In genomic region chr16:58121132-58121531, GRCh38 we compare ENCODE assay signal across 1 cellular context.
TF ChIP-seq lines count a peak whose summit lies in the region.

No MANE protein-coding gene starts in this region.

TF ChIP-seq in IMR-90, 13 proteins besides CTCF, POLR2A, EP300 and RAD21:
- TF ChIP-seq USF2 (IDR thresholded peaks at IDR 0.05; ENCODE audit: low read depth, low read length): no peak
- TF ChIP-seq MAFK (IDR thresholded peaks at IDR 0.05; ENCODE audit: low read depth, low read length): peak; percentile 44; the same call in 1 of the 2 replicates
